In the genomic region with DNA sequence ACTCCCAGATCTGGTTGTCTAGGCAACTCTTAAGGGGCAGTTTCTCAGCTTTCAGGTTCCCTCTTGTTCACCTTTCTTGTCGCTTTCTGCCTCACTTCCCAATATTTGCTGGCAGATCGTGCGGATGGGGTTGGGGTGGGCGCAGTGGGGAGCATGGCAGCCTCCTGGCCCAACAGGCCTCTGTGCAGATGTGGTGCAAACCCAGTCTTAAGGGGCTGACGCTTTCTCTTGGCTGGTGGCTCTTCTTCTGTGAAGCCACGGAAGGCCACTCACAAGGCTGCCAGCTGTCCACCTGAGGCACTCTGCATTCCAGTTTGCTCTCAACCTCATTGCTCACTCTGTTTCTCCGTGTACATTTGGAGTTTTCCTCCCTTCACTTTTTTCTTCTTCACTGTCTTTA, we compare ENCODE assay signal across 33 cellular contexts.
DNase-seq lines count a peak whose midpoint lies in the region; ATAC-seq and TF ChIP-seq lines count a peak whose summit lies in the region.
"Had no signal": no experiment of that assay in that cellular context is flagged by ENCODE, and none has a peak within 500 bp of the region (broad histone marks: within the 10 kb centered on the region; RNA-seq: fewer than 3 reads in every experiment).

No MANE protein-coding gene starts in this region.

- H3K9me3 Mint-ChIP-seq in CD14-positive monocyte, result no peaks in the 10 kb centered on the region
- H3K9me3 Mint-ChIP-seq: activated T-helper 2 cell treated with anti-CD3 and anti-CD28 coated beads, Interferon-gamma antibody, Interleukin-2, Interleukin-4, amounts not matched to agents 10 μg/mL and 5 μg/mL and 100 μg/mL, durations not matched to agents 14 hours and 24 hours and 36 hours; immature natural killer cell; stimulated activated effector memory CD8-positive, alpha-beta T cell treated with anti-CD3 and anti-CD28 coated beads, Interleukin-12 subunit alpha, Interleukin-12 subunit beta, amount 100 ng/mL, for 72 hours; T-cell had no signal

- peaks cover 49% of the 10 kb centered on the region for H3K4me1 Mint-ChIP-seq in CD14-positive monocyte

- H3K4me3 ChIP-seq in BLaER1 (no peak overlapping the region), colonic mucosa (no peak overlapping the region)
- H3K4me3 ChIP-seq: cardiac muscle cell, GM12878, left ventricle myocardium inferior, ovary, SJCRH30, vagina had no signal

- H3K27ac Mint-ChIP-seq in CD14-positive monocyte, result peak overlapping the region in 4 of 7 donors; percentile 43 to 79 (median 62)
- H3K27ac Mint-ChIP-seq: activated T-helper 2 cell treated with anti-CD3 and anti-CD28 coated beads, Interferon-gamma antibody, Interleukin-2, Interleukin-4, amounts not matched to agents 10 μg/mL and 5 μg/mL and 100 μg/mL, durations not matched to agents 14 hours and 24 hours and 36 hours; nephron progenitor cell had no signal

- H3K9me3 ChIP-seq in BLaER1, result no peaks in the 10 kb centered on the region
- no peaks in the 10 kb centered on the region for H3K9me3 ChIP-seq in colonic mucosa
- H3K9me3 ChIP-seq: left ventricle myocardium inferior, ovary, SJCRH30, vagina had no signal

- H3K9ac ChIP-seq in BLaER1 (no peak overlapping the region), colonic mucosa (ENCODE audit: low read depth in 2 of 2, low read length in 2 of 2) (no peak overlapping the region)

- H3K4me1 ChIP-seq in BLaER1 (peaks cover 51% of the 10 kb centered on the region), colonic mucosa (no peaks in the 10 kb centered on the region)
- H3K4me1 ChIP-seq: left ventricle myocardium inferior, SJCRH30, vagina had no signal

- H3K4me3 Mint-ChIP-seq in CD14-positive monocyte, result no peak overlapping the region
- H3K4me3 Mint-ChIP-seq: activated naive CD8-positive, alpha-beta T cell; immature natural killer cell; nephron progenitor cell; stimulated activated effector memory CD8-positive, alpha-beta T cell treated with anti-CD3 and anti-CD28 coated beads, Interleukin-12 subunit alpha, Interleukin-12 subunit beta, amount 100 ng/mL, for 72 hours; T-cell had no signal

- no peaks in the 10 kb centered on the region for H4K20me1 ChIP-seq in BLaER1

- peak overlapping the region; percentile 72; the same call in 1 of the 2 replicates for H3K4me2 ChIP-seq in BLaER1

- H3K36me3 ChIP-seq in BLaER1 (peaks cover 36% of the 10 kb centered on the region), colonic mucosa (no peaks in the 10 kb centered on the region)
- H3K36me3 ChIP-seq: cardiac muscle cell, left ventricle myocardium inferior, ovary, SJCRH30, vagina had no signal

- TF ChIP-seq CTCF in CD14-positive monocyte (IDR thresholded peaks at IDR 0.05), result no peak
- no peak for TF ChIP-seq CTCF in colonic mucosa (IDR thresholded peaks at IDR 0.05)

- H3K27me3 ChIP-seq in BLaER1, result no peaks in the 10 kb centered on the region
- no peaks in the 10 kb centered on the region for H3K27me3 ChIP-seq in colonic mucosa
- H3K27me3 ChIP-seq: cardiac muscle cell, ovary, SJCRH30, vagina had no signal

- no peak for DNase-seq in CD14-positive monocyte (ENCODE audit: low spot score)
- peak; percentile 12 for DNase-seq in colonic mucosa
- peak; percentile 29 for DNase-seq in posterior vena cava (ENCODE audit: low spot score)
- DNase-seq in DMS 273 treated with DMSO at 0.1 percent for 48 hours (lab: John Stamatoyannopoulos, UW), result no peak
- no peak for DNase-seq in pons (ENCODE audit: low spot score)
- DNase-seq: activated CD4-positive, CD25-positive, alpha-beta regulatory T cell; anterior cingulate cortex; dermis blood vessel endothelial cell; EL; hypothalamus; immature natural killer cell; IMR-90; left ventricle myocardium inferior; midbrain; NCI-H1092 treated with DMSO at 0.1 percent for 48 hours; NCI-H1930; NCI-H526 treated with DMSO at 0.1 percent for 48 hours; nephron progenitor cell; ovary; SJCRH30; stimulated activated CD4-positive, alpha-beta T cell treated with anti-CD3 and anti-CD28 coated beads, Interleukin-12 subunit alpha, Interleukin-12 subunit beta, amount 100 ng/mL, for 4 hours; stimulated activated CD4-positive, alpha-beta T cell treated with anti-CD3 and anti-CD28 coated beads, Interleukin-4, amount 100 ng/mL, for 24 hours had no signal

- peaks cover 3 to 10% of the 10 kb centered on the region in 2 donors for H3K36me3 Mint-ChIP-seq in CD14-positive monocyte
- H3K36me3 Mint-ChIP-seq: stimulated activated effector memory CD8-positive, alpha-beta T cell treated with anti-CD3 and anti-CD28 coated beads, Interleukin-12 subunit alpha, Interleukin-12 subunit beta, amount 100 ng/mL, for 72 hours had no signal

- ATAC-seq in GM21786 (IDR thresholded peaks at IDR 0.05; ENCODE audit: unreplicated experiment) (no peak), HG03342 (IDR thresholded peaks at IDR 0.05; ENCODE audit: unreplicated experiment) (no peak)
- ATAC-seq: GM12878; stimulated activated effector memory CD8-positive, alpha-beta T cell treated with anti-CD3 and anti-CD28 coated beads, Interleukin-12 subunit alpha, Interleukin-12 subunit beta, amount 100 ng/mL, for 72 hours; T-cell had no signal

- peaks cover 0 to 4% (median 0%) of the 10 kb centered on the region in 3 donors for H3K27me3 Mint-ChIP-seq in CD14-positive monocyte (ENCODE audit: low read depth in 3 of 3)
- H3K27me3 Mint-ChIP-seq: activated naive CD8-positive, alpha-beta T cell; T-cell had no signal

- H3K27ac ChIP-seq in BLaER1 (no peak overlapping the region), colonic mucosa (no peak overlapping the region)
- H3K27ac ChIP-seq: C4-2B, cardiac muscle cell, left ventricle myocardium inferior, ovary, SJCRH30, vagina had no signal

- intact Hi-C loops in CD14-positive monocyte (cut with micrococcal nuclease), result no loop called here
- intact Hi-C loops in colonic mucosa (cut with DNase I), result no loop called here
- intact Hi-C loops in posterior vena cava (cut with DNase I), result no loop called here

Comparison
In these comparisons a context has a peak if more than half of its experiments do, and no peak if none do; other contexts are left out.
1. DNase-seq: peak in colonic mucosa (single experiment) and posterior vena cava (single experiment); none in CD14-positive monocyte (single experiment), DMS 273 treated with DMSO at 0.1 percent for 48 hours (single experiment) and pons (single experiment).